1 cellular context compared by ENCODE assay signal in the genomic region with DNA sequence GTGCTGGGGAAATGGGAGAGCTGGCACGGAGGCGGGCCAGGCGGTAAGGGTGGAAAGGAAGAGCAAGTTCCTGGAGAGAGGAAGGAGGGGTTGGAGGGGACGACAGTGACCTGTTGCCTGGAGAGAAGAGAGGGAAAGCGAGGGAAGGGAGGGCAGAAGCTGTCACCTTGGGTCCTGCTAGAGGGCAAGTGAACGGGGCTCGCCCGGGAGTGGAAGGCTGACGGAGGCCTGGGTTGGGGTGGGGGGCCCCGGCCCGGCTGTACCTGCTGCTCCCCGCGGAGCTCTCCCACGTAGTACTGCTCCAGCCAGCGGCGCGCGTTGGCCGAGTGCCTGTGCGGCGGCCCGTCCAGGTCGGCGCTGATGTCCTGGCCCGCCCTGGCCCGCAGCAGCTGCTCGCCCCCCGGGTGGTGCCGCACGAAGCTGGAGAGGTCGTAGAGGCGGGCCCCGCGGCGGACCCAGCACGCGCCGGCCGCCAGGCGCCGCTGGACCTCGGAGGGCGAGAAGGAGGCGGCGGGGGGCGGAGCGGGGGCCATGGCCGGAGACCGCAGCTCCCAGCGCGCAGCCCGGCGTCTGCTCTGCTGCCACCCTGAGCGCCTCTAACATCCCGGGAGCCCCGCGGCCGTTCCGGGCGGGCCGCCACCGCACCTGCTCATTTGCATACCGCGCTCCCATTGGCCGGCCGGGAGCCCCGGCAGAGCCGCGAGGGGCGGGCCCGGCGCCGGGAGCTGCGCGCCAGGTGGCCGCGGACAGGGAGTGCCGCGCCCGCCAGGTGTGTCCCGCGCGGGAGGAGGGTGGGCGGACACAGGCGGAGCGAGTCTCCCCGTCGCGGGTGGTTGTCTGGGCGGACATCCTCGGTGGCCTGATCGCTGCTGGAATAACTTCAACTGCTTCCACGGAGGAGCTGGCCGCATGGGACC.
TF ChIP-seq lines count a peak whose summit lies in the region.

A gene with protein sequence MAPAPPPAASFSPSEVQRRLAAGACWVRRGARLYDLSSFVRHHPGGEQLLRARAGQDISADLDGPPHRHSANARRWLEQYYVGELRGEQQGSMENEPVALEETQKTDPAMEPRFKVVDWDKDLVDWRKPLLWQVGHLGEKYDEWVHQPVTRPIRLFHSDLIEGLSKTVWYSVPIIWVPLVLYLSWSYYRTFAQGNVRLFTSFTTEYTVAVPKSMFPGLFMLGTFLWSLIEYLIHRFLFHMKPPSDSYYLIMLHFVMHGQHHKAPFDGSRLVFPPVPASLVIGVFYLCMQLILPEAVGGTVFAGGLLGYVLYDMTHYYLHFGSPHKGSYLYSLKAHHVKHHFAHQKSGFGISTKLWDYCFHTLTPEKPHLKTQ (minus strand): TSS at position 598 of the 917 bp plus-strand sequence. CDS start 65 bp downstream, at position 533.

TF ChIP-seq in HepG2, 621 proteins besides CTCF, POLR2A, EP300 and RAD21 (continued from another document and continues in another):
- TF ChIP-seq ZBTB14 (CRISPR knock-in tag; IDR thresholded peaks at IDR 0.05): no peak
- no peak; the same call in 1 of the 2 replicates for TF ChIP-seq ZSCAN21 (CRISPR knock-in tag; IDR thresholded peaks at IDR 0.05; ENCODE audit: borderline replicate concordance)
- TF ChIP-seq BORCS8-MEF2B (CRISPR knock-in tag; IDR thresholded peaks at IDR 0.05): no peak; the same call in 1 of the 2 replicates
- TF ChIP-seq TBX2 (CRISPR knock-in tag; IDR thresholded peaks at IDR 0.05; ENCODE audit: borderline replicate concordance): peak; percentile 62; the same call in 1 of the 2 replicates
- no peak for TF ChIP-seq MAFF (IDR thresholded peaks at IDR 0.05; ENCODE audit: low read depth, low read length)
- peak; percentile 66; the same call in 1 of the 2 replicates for TF ChIP-seq SPEN (CRISPR knock-in tag; IDR thresholded peaks at IDR 0.05; ENCODE audit: low read depth)
- TF ChIP-seq ZNF329 (CRISPR knock-in tag; IDR thresholded peaks at IDR 0.05; ENCODE audit: low read depth): peak; percentile 81; the same call in 1 of the 2 replicates
- TF ChIP-seq GPN1 (CRISPR knock-in tag; IDR thresholded peaks at IDR 0.05; ENCODE audit: borderline replicate concordance): no peak
- no peak for TF ChIP-seq REXO4 (CRISPR knock-in tag; IDR thresholded peaks at IDR 0.05; ENCODE audit: borderline replicate concordance)
- TF ChIP-seq CBX2 (IDR thresholded peaks at IDR 0.05; ENCODE audit: low read depth, low read length): no peak
- no peak for TF ChIP-seq CBX2 (CRISPR knock-in tag; IDR thresholded peaks at IDR 0.05; ENCODE audit: low read depth)
- TF ChIP-seq NFIB (CRISPR knock-in tag; IDR thresholded peaks at IDR 0.05; ENCODE audit: borderline replicate concordance): no peak
- no peak for TF ChIP-seq ZNF589 (CRISPR knock-in tag; conservative IDR thresholded peaks at IDR 0.05)
- peak; percentile 33; the same call in 1 of the 2 replicates for TF ChIP-seq ETV5 (CRISPR knock-in tag; IDR thresholded peaks at IDR 0.05; ENCODE audit: borderline replicate concordance)
- TF ChIP-seq POLR2AphosphoS2 (IDR thresholded peaks at IDR 0.05; ENCODE audit: low read depth, low read length): no peak
- TF ChIP-seq NR2C2 (CRISPR knock-in tag; IDR thresholded peaks at IDR 0.05; ENCODE audit: borderline replicate concordance): peak; percentile 58; the same call in 1 of the 2 replicates
- TF ChIP-seq ZNF350 (CRISPR knock-in tag; IDR thresholded peaks at IDR 0.05; ENCODE audit: borderline replicate concordance, low read depth): no peak
- TF ChIP-seq ZNF614 (CRISPR knock-in tag; IDR thresholded peaks at IDR 0.05; ENCODE audit: borderline replicate concordance): no peak
- no peak for TF ChIP-seq HNRNPH1 (optimal IDR thresholded peaks at IDR 0.05; ENCODE audit: low read depth, low read length)
- peak; percentile 81 for TF ChIP-seq SP5 (CRISPR knock-in tag; IDR thresholded peaks at IDR 0.05; ENCODE audit: borderline replicate concordance, low read depth)
- TF ChIP-seq AGO2 (optimal IDR thresholded peaks at IDR 0.05; ENCODE audit: low read depth, low read length): no peak
- TF ChIP-seq, protein P1, sequence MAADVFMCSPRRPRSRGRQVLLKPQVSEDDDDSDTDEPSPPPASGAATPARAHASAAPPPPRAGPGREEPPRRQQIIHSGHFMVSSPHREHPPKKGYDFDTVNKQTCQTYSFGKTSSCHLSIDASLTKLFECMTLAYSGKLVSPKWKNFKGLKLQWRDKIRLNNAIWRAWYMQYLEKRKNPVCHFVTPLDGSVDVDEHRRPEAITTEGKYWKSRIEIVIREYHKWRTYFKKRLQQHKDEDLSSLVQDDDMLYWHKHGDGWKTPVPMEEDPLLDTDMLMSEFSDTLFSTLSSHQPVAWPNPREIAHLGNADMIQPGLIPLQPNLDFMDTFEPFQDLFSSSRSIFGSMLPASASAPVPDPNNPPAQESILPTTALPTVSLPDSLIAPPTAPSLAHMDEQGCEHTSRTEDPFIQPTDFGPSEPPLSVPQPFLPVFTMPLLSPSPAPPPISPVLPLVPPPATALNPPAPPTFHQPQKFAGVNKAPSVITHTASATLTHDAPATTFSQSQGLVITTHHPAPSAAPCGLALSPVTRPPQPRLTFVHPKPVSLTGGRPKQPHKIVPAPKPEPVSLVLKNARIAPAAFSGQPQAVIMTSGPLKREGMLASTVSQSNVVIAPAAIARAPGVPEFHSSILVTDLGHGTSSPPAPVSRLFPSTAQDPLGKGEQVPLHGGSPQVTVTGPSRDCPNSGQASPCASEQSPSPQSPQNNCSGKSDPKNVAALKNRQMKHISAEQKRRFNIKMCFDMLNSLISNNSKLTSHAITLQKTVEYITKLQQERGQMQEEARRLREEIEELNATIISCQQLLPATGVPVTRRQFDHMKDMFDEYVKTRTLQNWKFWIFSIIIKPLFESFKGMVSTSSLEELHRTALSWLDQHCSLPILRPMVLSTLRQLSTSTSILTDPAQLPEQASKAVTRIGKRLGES (CRISPR knock-in tag; IDR thresholded peaks at IDR 0.05; ENCODE audit: borderline replicate concordance): 0 out of 2 replicates have a peak, but pooled peaks have one; percentile 19
- TF ChIP-seq ERF (CRISPR knock-in tag; IDR thresholded peaks at IDR 0.05): peak; percentile 65; the same call in 1 of the 2 replicates
- TF ChIP-seq ZNF747 (CRISPR knock-in tag; IDR thresholded peaks at IDR 0.05; ENCODE audit: borderline replicate concordance): no peak
- TF ChIP-seq ZNF782 (CRISPR knock-in tag; IDR thresholded peaks at IDR 0.05; ENCODE audit: borderline replicate concordance): peak; percentile 72; the same call in 1 of the 2 replicates
- no peak for TF ChIP-seq ZNF644 (CRISPR knock-in tag; IDR thresholded peaks at IDR 0.05; ENCODE audit: low read depth)
- no peak; the same call in none of the 2 replicates for TF ChIP-seq ETV6 (CRISPR knock-in tag; conservative IDR thresholded peaks at IDR 0.05)
- TF ChIP-seq ZSCAN20 (CRISPR knock-in tag; IDR thresholded peaks at IDR 0.05; ENCODE audit: borderline replicate concordance): no peak; the same call in 1 of the 2 replicates
- no peak for TF ChIP-seq KDM6A (CRISPR knock-in tag; IDR thresholded peaks at IDR 0.05; ENCODE audit: low read depth)
- TF ChIP-seq ZNF253 (CRISPR knock-in tag; IDR thresholded peaks at IDR 0.05; ENCODE audit: borderline replicate concordance): no peak
- TF ChIP-seq LCORL (IDR thresholded peaks at IDR 0.05): no peak
- no peak for TF ChIP-seq LCORL (CRISPR knock-in tag; IDR thresholded peaks at IDR 0.05)
- no peak for TF ChIP-seq ZZZ3 (CRISPR knock-in tag; IDR thresholded peaks at IDR 0.05; ENCODE audit: borderline replicate concordance)
- no peak for TF ChIP-seq TRIM24 (CRISPR knock-in tag; IDR thresholded peaks at IDR 0.05)
- TF ChIP-seq ATF7-NPFF (CRISPR knock-in tag; IDR thresholded peaks at IDR 0.05; ENCODE audit: low read depth): peak; percentile 45; the same call in 1 of the 2 replicates
- TF ChIP-seq AKAP8 (CRISPR knock-in tag; IDR thresholded peaks at IDR 0.05): no peak
- no peak for TF ChIP-seq ZNF549 (CRISPR knock-in tag; IDR thresholded peaks at IDR 0.05)
- TF ChIP-seq IKZF1 (IDR thresholded peaks at IDR 0.05): no peak
- TF ChIP-seq MZF1 (CRISPR knock-in tag; IDR thresholded peaks at IDR 0.05; ENCODE audit: borderline replicate concordance): no peak
- TF ChIP-seq, protein P2, sequence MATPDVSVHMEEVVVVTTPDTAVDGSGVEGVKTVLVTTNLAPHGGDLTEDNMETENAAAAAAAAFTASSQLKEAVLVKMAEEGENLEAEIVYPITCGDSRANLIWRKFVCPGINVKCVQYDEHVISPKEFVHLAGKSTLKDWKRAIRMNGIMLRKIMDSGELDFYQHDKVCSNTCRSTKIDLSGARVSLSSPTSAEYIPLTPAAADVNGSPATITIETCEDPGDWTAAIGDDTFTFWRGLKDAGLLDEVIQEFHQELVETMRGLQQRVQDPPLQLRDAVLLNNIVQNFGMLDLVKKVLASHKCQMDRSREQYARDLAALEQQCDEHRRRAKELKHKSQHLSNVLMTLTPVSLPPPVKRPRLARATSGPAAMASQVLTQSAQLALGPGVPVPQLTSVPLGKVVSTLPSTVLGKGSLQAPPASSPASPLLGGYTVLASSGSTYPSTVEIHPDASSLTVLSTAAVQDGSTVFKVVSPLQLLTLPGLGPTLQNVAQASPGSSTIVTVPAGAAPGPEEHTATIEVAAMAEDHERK (CRISPR knock-in tag; IDR thresholded peaks at IDR 0.05; ENCODE audit: low read depth): no peak
- 0 out of 2 replicates have a peak, but pooled peaks have one; percentile 49 for TF ChIP-seq HOMEZ (CRISPR knock-in tag; IDR thresholded peaks at IDR 0.05; ENCODE audit: low read depth)
- TF ChIP-seq, protein P3, sequence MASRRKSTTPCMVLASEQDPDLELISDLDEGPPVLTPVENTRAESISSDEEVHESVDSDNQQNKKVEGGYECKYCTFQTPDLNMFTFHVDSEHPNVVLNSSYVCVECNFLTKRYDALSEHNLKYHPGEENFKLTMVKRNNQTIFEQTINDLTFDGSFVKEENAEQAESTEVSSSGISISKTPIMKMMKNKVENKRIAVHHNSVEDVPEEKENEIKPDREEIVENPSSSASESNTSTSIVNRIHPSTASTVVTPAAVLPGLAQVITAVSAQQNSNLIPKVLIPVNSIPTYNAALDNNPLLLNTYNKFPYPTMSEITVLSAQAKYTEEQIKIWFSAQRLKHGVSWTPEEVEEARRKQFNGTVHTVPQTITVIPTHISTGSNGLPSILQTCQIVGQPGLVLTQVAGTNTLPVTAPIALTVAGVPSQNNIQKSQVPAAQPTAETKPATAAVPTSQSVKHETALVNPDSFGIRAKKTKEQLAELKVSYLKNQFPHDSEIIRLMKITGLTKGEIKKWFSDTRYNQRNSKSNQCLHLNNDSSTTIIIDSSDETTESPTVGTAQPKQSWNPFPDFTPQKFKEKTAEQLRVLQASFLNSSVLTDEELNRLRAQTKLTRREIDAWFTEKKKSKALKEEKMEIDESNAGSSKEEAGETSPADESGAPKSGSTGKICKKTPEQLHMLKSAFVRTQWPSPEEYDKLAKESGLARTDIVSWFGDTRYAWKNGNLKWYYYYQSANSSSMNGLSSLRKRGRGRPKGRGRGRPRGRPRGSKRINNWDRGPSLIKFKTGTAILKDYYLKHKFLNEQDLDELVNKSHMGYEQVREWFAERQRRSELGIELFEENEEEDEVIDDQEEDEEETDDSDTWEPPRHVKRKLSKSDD (CRISPR knock-in tag; IDR thresholded peaks at IDR 0.05; ENCODE audit: low read depth): no peak
- TF ChIP-seq ZNF451 (CRISPR knock-in tag; IDR thresholded peaks at IDR 0.05): peak; percentile 60; the same call in 1 of the 2 replicates
- no peak for TF ChIP-seq MIER2 (CRISPR knock-in tag; IDR thresholded peaks at IDR 0.05)
- TF ChIP-seq ZMYM2 (CRISPR knock-in tag; IDR thresholded peaks at IDR 0.05): no peak
- TF ChIP-seq, protein P4, sequence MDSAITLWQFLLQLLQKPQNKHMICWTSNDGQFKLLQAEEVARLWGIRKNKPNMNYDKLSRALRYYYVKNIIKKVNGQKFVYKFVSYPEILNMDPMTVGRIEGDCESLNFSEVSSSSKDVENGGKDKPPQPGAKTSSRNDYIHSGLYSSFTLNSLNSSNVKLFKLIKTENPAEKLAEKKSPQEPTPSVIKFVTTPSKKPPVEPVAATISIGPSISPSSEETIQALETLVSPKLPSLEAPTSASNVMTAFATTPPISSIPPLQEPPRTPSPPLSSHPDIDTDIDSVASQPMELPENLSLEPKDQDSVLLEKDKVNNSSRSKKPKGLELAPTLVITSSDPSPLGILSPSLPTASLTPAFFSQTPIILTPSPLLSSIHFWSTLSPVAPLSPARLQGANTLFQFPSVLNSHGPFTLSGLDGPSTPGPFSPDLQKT (CRISPR knock-in tag; IDR thresholded peaks at IDR 0.05; ENCODE audit: borderline replicate concordance): no peak
